ENCODE assay signal across 37 cellular contexts in the genomic region with DNA sequence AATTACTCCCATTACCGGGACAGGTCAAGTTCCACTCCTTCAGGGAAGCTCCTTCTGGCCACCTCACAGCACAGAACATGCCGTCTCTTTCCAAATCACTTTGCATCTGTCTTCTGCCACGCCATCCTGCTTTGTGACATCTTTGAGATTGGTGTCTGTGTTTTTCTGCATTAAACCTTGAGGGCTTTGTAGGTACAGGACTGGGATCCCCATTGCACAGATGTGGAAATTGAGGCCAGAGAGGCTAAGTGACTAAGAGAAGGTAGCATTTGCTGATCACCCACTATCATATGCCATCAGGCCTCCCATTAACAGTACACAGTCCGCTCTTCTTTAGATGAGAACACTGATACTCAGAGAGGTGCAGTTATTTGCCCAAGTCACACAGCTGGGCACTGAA. TPM values are rescaled to one million over a fixed set of nuclear protein-coding genes. Genes with fewer than 3 reads are reported as not detected.
"Had no signal": no experiment of that assay in that cellular context is flagged by ENCODE, and none has a peak within 500 bp of the region (broad histone marks: within the 10 kb centered on the region; RNA-seq: fewer than 3 reads in every experiment).

No MANE protein-coding gene starts in this region.

- H3K36me3 ChIP-seq: MG63 had no signal

- DNase-seq: Karpas-422, Kasumi-1, MG63, MM.1S, MV-4-11, NCI-H1048, NCI-H1092, NCI-H1092 treated with DMSO at 0.1 percent for 48 hours, NCI-H1105, NCI-H1105 treated with DMSO at 0.1 percent for 48 hours, NCI-H1417, NCI-H1417 treated with DMSO at 0.1 percent for 48 hours, NCI-H1436, NCI-H1436 treated with DMSO at 0.1 percent for 48 hours, NCI-H146, NCI-H1694, NCI-H1694 treated with DMSO at 0.1 percent for 48 hours, NCI-H187, NCI-H187 treated with DMSO at 0.1 percent for 48 hours, NCI-H1930, NCI-H2029, NCI-H2029 treated with DMSO at 0.1 percent for 48 hours, NCI-H2081, NCI-H2081 treated with DMSO at 0.1 percent for 48 hours, NCI-H2107, NCI-H2171, NCI-H2171 treated with DMSO at 0.1 percent for 48 hours, NCI-H2227 treated with DMSO at 0.1 percent for 48 hours, NCI-H226, NCI-H345, NCI-H446, NCI-H446 treated with DMSO at 0.1 percent for 48 hours, NCI-H510A, NCI-H510A treated with DMSO at 0.1 percent for 48 hours, NCI-H524 had no signal

- H3K4me3 ChIP-seq: MG63 had no signal

- H3K27me3 ChIP-seq: MG63 had no signal

- H3K9me3 ChIP-seq: MG63 had no signal

RNA-seq across cellular contexts. Expression of a gene that starts 9.5 kb away (rescaled TPM):
- total RNA-seq: MCF 10A, NCI-H460 had no signal
